Comparison of ENCODE assay signal across 1 cellular context in genomic region chr7:97844036-97844435, GRCh38.
TF ChIP-seq lines count a peak whose summit lies in the region.

No MANE protein-coding gene starts in this region.

TF ChIP-seq in A549, 52 proteins besides CTCF, POLR2A, EP300 and RAD21 (continued from another document):
- TF ChIP-seq BCL3 (IDR thresholded peaks at IDR 0.05), result no peak
- TF ChIP-seq KDM5A (IDR thresholded peaks at IDR 0.05), result no peak
- no peak for TF ChIP-seq ELK1 (IDR thresholded peaks at IDR 0.05; ENCODE audit: low read depth, low read length)
- no peak for TF ChIP-seq ZNF302 (CRISPR knock-in tag; IDR thresholded peaks at IDR 0.05)
- no peak for TF ChIP-seq ESRRA (IDR thresholded peaks at IDR 0.05; ENCODE audit: borderline replicate concordance, low read length)
